Comparison of ENCODE assay signal across 22 cellular contexts in genomic region chr2:114083717-114084387, GRCh38.
DNase-seq lines count a peak whose midpoint lies in the region; ATAC-seq and TF ChIP-seq lines count a peak whose summit lies in the region.
"Had no signal": no experiment of that assay in that cellular context is flagged by ENCODE, and none has a peak within 500 bp of the region (broad histone marks: within the 10 kb centered on the region; RNA-seq: fewer than 3 reads in every experiment).

No MANE protein-coding gene starts in this region.

- H3K4me1 ChIP-seq in PC-9 (replicated peaks; ENCODE audit: insufficient read depth) = no peaks in the 10 kb centered on the region
- H3K4me1 ChIP-seq: neural progenitor cell had no signal

- H3K36me3 ChIP-seq in PC-9 (ENCODE audit: low read depth) = no peaks in the 10 kb centered on the region
- H3K36me3 ChIP-seq: MG63, neural progenitor cell, thoracic aorta had no signal

- no peak overlapping the region for H3K4me2 ChIP-seq in PC-9
- H3K4me2 ChIP-seq: neural progenitor cell, SK-N-SH had no signal

- TF ChIP-seq CTCF in lower leg skin (IDR thresholded peaks at IDR 0.05) = no peak
- TF ChIP-seq CTCF in PC-9 (conservative IDR thresholded peaks at IDR 0.05) = no peak

- H4K20me1 ChIP-seq in PC-9 (ENCODE audit: insufficient read depth) = no peaks in the 10 kb centered on the region

- H3K4me3 ChIP-seq in lower leg skin (ENCODE audit: low read depth, poor library complexity, severe bottlenecking) (no peak overlapping the region), PC-9 (no peak overlapping the region)
- H3K4me3 ChIP-seq: dorsolateral prefrontal cortex, MG63, neural progenitor cell, thoracic aorta had no signal

- no peak overlapping the region for H2AFZ ChIP-seq in PC-9
- H2AFZ ChIP-seq: neural progenitor cell had no signal

- H3F3A ChIP-seq in PC-9 (ENCODE audit: insufficient read depth, low read depth) = no peaks in the 10 kb centered on the region

- ATAC-seq in GM19023 (IDR thresholded peaks at IDR 0.05; ENCODE audit: unreplicated experiment) (peak; percentile 82), GM21723 (IDR thresholded peaks at IDR 0.05; ENCODE audit: unreplicated experiment) (peak; percentile 92), HG02973 (IDR thresholded peaks at IDR 0.05; ENCODE audit: unreplicated experiment) (peak; percentile 87)
- peak; percentile 53 for ATAC-seq in stimulated activated memory B cell treated with anti-CD40 and anti-IgM and Interleukin-4, amounts not matched to agents 10 μg/mL and 1 μg/mL and 100 μg/mL, for 72 hours

- H3K79me2 ChIP-seq in PC-9 (ENCODE audit: low read depth) = no peaks in the 10 kb centered on the region

- DNase-seq in lower leg skin (ENCODE audit: low spot score in 2 of 2) (no peak), PC-9 (no peak), EL (no peak)
- DNase-seq: activated CD4-positive, alpha-beta T cell treated with anti-CD3 and anti-CD28 coated beads, Interleukin-2, amount 50 U/mL, for 4 hours; activated naive CD8-positive, alpha-beta T cell treated with anti-CD3 and anti-CD28 coated beads for 36 hours; CD4-positive, alpha-beta T cell; DMS153; dorsolateral prefrontal cortex; GOT3; kidney; mammary epithelial cell; MG63; NCI-H1436 treated with DMSO at 0.1 percent for 48 hours; NCI-H524 treated with DMSO at 0.1 percent for 48 hours; SK-N-SH had no signal

- POLR2A ChIA-PET in PC-9 (lab: Charles Lee; ENCODE audit: unreplicated experiment) = no interaction called here

- no peaks in the 10 kb centered on the region for H3K9me3 ChIP-seq in PC-9 (ENCODE audit: insufficient read depth, low read depth)
- H3K9me3 ChIP-seq: MG63, SK-N-SH, thoracic aorta had no signal

- CTCF ChIA-PET in PC-9 (lab: Charles Lee) = no interaction called here

- WGBS in lower leg skin, 2 donors = 59 to 68% methylated on average over 5 to 6 of the region's 6 CpGs

- H3K27me3 Mint-ChIP-seq in stimulated activated memory B cell treated with anti-CD40 and anti-IgM and Interleukin-4, amounts not matched to agents 10 μg/mL and 1 μg/mL and 100 μg/mL, for 72 hours = peaks cover 8% of the 10 kb centered on the region
- H3K27me3 Mint-ChIP-seq: progenitor cell of endocrine pancreas had no signal

- H3K36me3 Mint-ChIP-seq in stimulated activated memory B cell treated with anti-CD40 and anti-IgM and Interleukin-4, amounts not matched to agents 10 μg/mL and 1 μg/mL and 100 μg/mL, for 72 hours = no peaks in the 10 kb centered on the region
- H3K36me3 Mint-ChIP-seq: activated naive CD8-positive, alpha-beta T cell treated with anti-CD3 and anti-CD28 coated beads for 36 hours; neural progenitor cell had no signal

- H3K4me3 Mint-ChIP-seq in stimulated activated memory B cell treated with anti-CD40 and anti-IgM and Interleukin-4, amounts not matched to agents 10 μg/mL and 1 μg/mL and 100 μg/mL, for 72 hours = no peak overlapping the region
- H3K4me3 Mint-ChIP-seq: activated naive CD8-positive, alpha-beta T cell treated with anti-CD3 and anti-CD28 coated beads for 36 hours; CD4-positive, alpha-beta T cell; neural progenitor cell had no signal

- H3K9me3 Mint-ChIP-seq in stimulated activated memory B cell treated with anti-CD40 and anti-IgM and Interleukin-4, amounts not matched to agents 10 μg/mL and 1 μg/mL and 100 μg/mL, for 72 hours = peaks cover 8% of the 10 kb centered on the region
- H3K9me3 Mint-ChIP-seq: activated naive CD8-positive, alpha-beta T cell treated with anti-CD3 and anti-CD28 coated beads for 36 hours had no signal

- peaks cover 65% of the 10 kb centered on the region for H3K27me3 ChIP-seq in PC-9 (ENCODE audit: insufficient read depth, low read depth)
- H3K27me3 ChIP-seq: dorsolateral prefrontal cortex, MG63, neural progenitor cell had no signal

- no peak overlapping the region for H3K27ac ChIP-seq in PC-9
- H3K27ac ChIP-seq: neural progenitor cell, thoracic aorta had no signal

- no peaks in the 10 kb centered on the region for H3K4me1 Mint-ChIP-seq in stimulated activated memory B cell treated with anti-CD40 and anti-IgM and Interleukin-4, amounts not matched to agents 10 μg/mL and 1 μg/mL and 100 μg/mL, for 72 hours
- H3K4me1 Mint-ChIP-seq: activated naive CD8-positive, alpha-beta T cell treated with anti-CD3 and anti-CD28 coated beads for 36 hours; neural progenitor cell had no signal

- no peak for TF ChIP-seq POLR2A in lower leg skin (IDR thresholded peaks at IDR 0.05)

- no peaks in the 10 kb centered on the region for H3K9me2 ChIP-seq in PC-9 (ENCODE audit: insufficient read depth)
- H3K9me2 ChIP-seq: SK-N-SH had no signal

- H3K27ac Mint-ChIP-seq in stimulated activated memory B cell treated with anti-CD40 and anti-IgM and Interleukin-4, amounts not matched to agents 10 μg/mL and 1 μg/mL and 100 μg/mL, for 72 hours = no peak overlapping the region
- H3K27ac Mint-ChIP-seq: activated naive CD8-positive, alpha-beta T cell treated with anti-CD3 and anti-CD28 coated beads for 36 hours; CD4-positive, alpha-beta T cell; neural progenitor cell; progenitor cell of endocrine pancreas had no signal

- no TSS peak for BruUV-seq in PC-9 (replicated peaks; lab: Mats Ljungman, UMichigan)

- intact Hi-C loops in lower leg skin (cut with DNase I; ENCODE audit: low total_unique reads) = no loop called here
- intact Hi-C loops in PC-9 (cut with micrococcal nuclease; ENCODE audit: unreplicated experiment) = no loop called here
